In genomic region chr2:43127208-43127940, GRCh38 we compare ENCODE assay signal across 8 cellular contexts.
DNase-seq lines count a peak whose midpoint lies in the region; ATAC-seq and TF ChIP-seq lines count a peak whose summit lies in the region.

No MANE protein-coding gene starts in this region.

- H3K36me3 Mint-ChIP-seq in activated naive CD8-positive, alpha-beta T cell treated with anti-CD3 and anti-CD28 coated beads for 36 hours = no peaks in the 10 kb centered on the region

- ATAC-seq in HG02588 (IDR thresholded peaks at IDR 0.05; ENCODE audit: unreplicated experiment) = no peak

- no peak for DNase-seq in AG09309 (ENCODE audit: low read depth)
- DNase-seq in HCEC 1CT = peak; percentile 24
- peak; percentile 74 to 87 (median 82) for DNase-seq in T-helper 1 cell
- DNase-seq in activated naive CD8-positive, alpha-beta T cell treated with anti-CD3 and anti-CD28 coated beads for 36 hours = peak; percentile 85
- DNase-seq in iPS-NIHi11 (ENCODE audit: low spot score) = peak; percentile 92
- peak; percentile 81 for DNase-seq in stimulated activated CD4-positive, alpha-beta T cell treated with anti-CD3 and anti-CD28 coated beads, Interleukin-2, amount 100 ng/mL, for 4 hours (ENCODE audit: low read depth)
- no peak for DNase-seq in epidermal melanocyte (ENCODE audit: insufficient read length, low spot score)

- H3K4me3 Mint-ChIP-seq in activated naive CD8-positive, alpha-beta T cell treated with anti-CD3 and anti-CD28 coated beads for 36 hours = no peak overlapping the region

- H3K4me1 Mint-ChIP-seq in activated naive CD8-positive, alpha-beta T cell treated with anti-CD3 and anti-CD28 coated beads for 36 hours = peaks cover 81% of the 10 kb centered on the region

- no peak overlapping the region for H3K4me3 ChIP-seq in AG09309 (ENCODE audit: control insufficient read depth, low read depth, low read length)

- H3K27ac Mint-ChIP-seq in activated naive CD8-positive, alpha-beta T cell treated with anti-CD3 and anti-CD28 coated beads for 36 hours = peak overlapping the region; percentile 31

- H3K27me3 Mint-ChIP-seq in activated naive CD8-positive, alpha-beta T cell treated with anti-CD3 and anti-CD28 coated beads for 36 hours = no peaks in the 10 kb centered on the region

- no peaks in the 10 kb centered on the region for H3K9me3 Mint-ChIP-seq in activated naive CD8-positive, alpha-beta T cell treated with anti-CD3 and anti-CD28 coated beads for 36 hours

- TF ChIP-seq CTCF in AG09309 (IDR thresholded peaks at IDR 0.05; ENCODE audit: control insufficient read depth, insufficient read depth, low read depth, low read length, missing control alignments) = peak; percentile 54

Comparison
In these comparisons a context has a peak if more than half of its experiments do, and no peak if none do; other contexts are left out.
1. DNase-seq: peak in HCEC 1CT (single experiment), T-helper 1 cell (5 of 5), activated naive CD8-positive, alpha-beta T cell treated with anti-CD3 and anti-CD28 coated beads for 36 hours (single experiment), iPS-NIHi11 (single experiment) and stimulated activated CD4-positive, alpha-beta T cell treated with anti-CD3 and anti-CD28 coated beads, Interleukin-2, amount 100 ng/mL, for 4 hours (single experiment); none in AG09309 (single experiment) and epidermal melanocyte (single experiment).